Comparison of ENCODE assay signal across 4 cellular contexts in genomic region chr6:67350729-67351128, GRCh38.
"Had no signal": no experiment of that assay in that cellular context is flagged by ENCODE, and none has a peak within 500 bp of the region (broad histone marks: within the 10 kb centered on the region; RNA-seq: fewer than 3 reads in every experiment).

No MANE protein-coding gene starts in this region.

- H3K4me3 ChIP-seq: K562 had no signal

- DNase-seq: IMR-90, KBM-7 had no signal

- H3K27ac ChIP-seq: HL-60 had no signal
